In genomic region chr18:7452331-7452730, GRCh38 we compare ENCODE assay signal across 1 cellular context.
TF ChIP-seq lines count a peak whose summit lies in the region.

No MANE protein-coding gene starts in this region.

TF ChIP-seq in HCT116, 20 proteins besides CTCF, POLR2A, EP300 and RAD21 (continued from another document):
- TF ChIP-seq FOSL1 (IDR thresholded peaks at IDR 0.05; ENCODE audit: low read depth) (no peak), MAX (IDR thresholded peaks at IDR 0.05) (no peak), ELF1 (IDR thresholded peaks at IDR 0.05; ENCODE audit: borderline replicate concordance, low read depth) (no peak), SIN3A (IDR thresholded peaks at IDR 0.05; ENCODE audit: low read depth) (no peak), POLR2AphosphoS5 (IDR thresholded peaks at IDR 0.05; ENCODE audit: low read depth, low read length) (no peak)
